ENCODE assay signal across 13 cellular contexts in the genomic region with DNA sequence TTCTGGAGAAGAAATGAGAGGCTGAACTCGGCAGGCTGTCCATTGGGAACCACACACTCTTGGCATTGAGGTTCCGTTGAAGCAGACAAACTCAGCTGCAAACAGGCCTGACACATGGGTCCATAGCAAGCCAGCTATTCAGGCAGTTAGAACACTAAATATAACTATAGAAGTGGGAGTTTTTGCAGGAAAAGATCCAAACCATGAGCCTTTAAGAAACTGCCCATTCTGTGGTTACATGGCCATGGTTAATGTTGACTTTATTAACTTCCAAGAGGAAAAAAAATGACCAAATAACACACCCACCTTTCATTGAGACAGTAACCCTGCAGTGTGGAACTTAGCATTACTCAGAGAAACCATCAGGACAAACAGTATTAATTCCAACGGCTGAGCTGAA.
DNase-seq lines count a peak whose midpoint lies in the region; ATAC-seq and TF ChIP-seq lines count a peak whose summit lies in the region.
"Had no signal": no experiment of that assay in that cellular context is flagged by ENCODE, and none has a peak within 500 bp of the region (broad histone marks: within the 10 kb centered on the region; RNA-seq: fewer than 3 reads in every experiment).

No MANE protein-coding gene starts in this region.

- H4K8ac ChIP-seq in IMR-90 (ENCODE audit: low read depth in 2 of 2, low read length in 2 of 2) = peak overlapping the region in 1 of 2 experiments; percentile 69; a peak in 2 of 4 replicates

- H3K27me3 ChIP-seq in ACC112 (ENCODE audit: insufficient read depth, low read length) = no peaks in the 10 kb centered on the region
- no peaks in the 10 kb centered on the region for H3K27me3 ChIP-seq in IMR-90 (ENCODE audit: control insufficient read depth, insufficient read depth, low read length)
- H3K27me3 ChIP-seq in right lobe of liver = no peaks in the 10 kb centered on the region
- H3K27me3 ChIP-seq: BLaER1 had no signal

- no peaks in the 10 kb centered on the region; the same call in 1 of the 2 replicates for H3K36me3 ChIP-seq in ACC112 (ENCODE audit: insufficient read depth, low read length)
- H3K36me3 ChIP-seq in IMR-90 (ENCODE audit: control insufficient read depth, insufficient read depth, low read length) = peaks cover 3% of the 10 kb centered on the region; the same call in 1 of the 2 replicates
- H3K36me3 ChIP-seq in right lobe of liver = no peaks in the 10 kb centered on the region
- H3K36me3 ChIP-seq: BLaER1 had no signal

- H2BK20ac ChIP-seq in IMR-90 (ENCODE audit: low read depth, low read length) = peak overlapping the region; percentile 48; the same call in 1 of the 2 replicates

- H3K9me3 ChIP-seq in IMR-90 (ENCODE audit: control insufficient read depth, insufficient read depth, low read length) (no peaks in the 10 kb centered on the region), right lobe of liver (no peaks in the 10 kb centered on the region)
- H3K9me3 ChIP-seq: BLaER1 had no signal

- DNase-seq in IMR-90 (peak; percentile 87), choroid plexus epithelial cell (ENCODE audit: low read depth) (peak; percentile 42), right lobe of liver (no peak), NCI-H1092 (lab: John Stamatoyannopoulos, UW) (no peak), omental fat pad (ENCODE audit: low spot score) (no peak), SHP77 treated with DMSO at 0.1 percent for 48 hours (lab: John Stamatoyannopoulos, UW) (no peak)
- DNase-seq: activated CD4-positive, alpha-beta T cell treated with anti-CD3 and anti-CD28 coated beads, Interleukin-2, amount 10 ng/mL, durations not matched to agents 7 days and 5 days; activated effector memory CD4-positive, alpha-beta T cell treated with anti-CD3 and anti-CD28 coated beads, Interleukin-2, amount 50 U/mL, for 16 hours; NCI-H510A treated with DMSO at 0.1 percent for 48 hours had no signal

- intact Hi-C loops in IMR-90 (cut with micrococcal nuclease) (loop anchor here (5.0 kb wide), 1 partner anchor 101 kb away; no protein-coding TSS in a partner anchor), right lobe of liver (cut with DNase I) (no loop called here)

- H3K4me3 ChIP-seq in ACC112 (ENCODE audit: low read depth, low read length) (peak overlapping the region; percentile 46), IMR-90 (ENCODE audit: insufficient read depth, low read depth, low read length) (no peak overlapping the region), choroid plexus epithelial cell (ENCODE audit: low read depth, low read length) (no peak overlapping the region), right lobe of liver (no peak overlapping the region)
- H3K4me3 ChIP-seq: BLaER1 had no signal

- CTCF ChIA-PET in IMR-90 (lab: Yijun Ruan, JAX) = no interaction called here

- no peaks in the 10 kb centered on the region for H4K20me1 ChIP-seq in IMR-90 (ENCODE audit: insufficient read depth, low read length)
- H4K20me1 ChIP-seq: BLaER1 had no signal

- peak overlapping the region; percentile 43; the same call in 1 of the 2 replicates for H4K91ac ChIP-seq in IMR-90 (ENCODE audit: insufficient read depth, low read depth, low read length)

- POLR2A ChIA-PET in IMR-90 (lab: Charles Lee; ENCODE audit: unreplicated experiment) = interaction anchor here (0.8 kb wide), 1 partner anchor 84 kb away, joined by 3 read pairs; a partner anchor contains a TSS

- H4K5ac ChIP-seq in IMR-90 (ENCODE audit: low read depth, low read length) = peak overlapping the region; percentile 2; the same call in 1 of the 2 replicates

- H3K79me1 ChIP-seq in IMR-90 (ENCODE audit: low read depth in 1 of 2, low read length in 2 of 2) = peaks cover 29 to 68% of the 10 kb centered on the region in 2 experiments

- peak overlapping the region; percentile 37; the same call in 1 of the 2 replicates for H2AK5ac ChIP-seq in IMR-90 (ENCODE audit: low read depth, low read length)

- no peak for TF ChIP-seq POLR2A in IMR-90 (IDR thresholded peaks at IDR 0.05; ENCODE audit: low read depth, low read length)
- no peak for TF ChIP-seq POLR2A in right lobe of liver (IDR thresholded peaks at IDR 0.05)

- peak overlapping the region; percentile 76 for H2BK120ac ChIP-seq in IMR-90 (ENCODE audit: low read depth, low read length)

- peak overlapping the region; percentile 67 for H3K4ac ChIP-seq in IMR-90 (ENCODE audit: low read depth, low read length)

- no peak for TF ChIP-seq CTCF in IMR-90 (conservative IDR thresholded peaks at IDR 0.05; ENCODE audit: low read depth, low read length)
- TF ChIP-seq CTCF in choroid plexus epithelial cell (conservative IDR thresholded peaks at IDR 0.05; ENCODE audit: low read depth, low read length) = no peak
- no peak for TF ChIP-seq CTCF in right lobe of liver (IDR thresholded peaks at IDR 0.05)
- no peak for TF ChIP-seq CTCF in omental fat pad (IDR thresholded peaks at IDR 0.05)

- H2BK15ac ChIP-seq in IMR-90 (ENCODE audit: low read depth, low read length) = 0 out of 3 replicates have a peak overlapping the region, but pooled peaks have one; percentile 28

- in situ Hi-C loops in IMR-90 (cut with MboI; ENCODE audit: low sequenced_read_pairs) = no loop called here

- WGBS in IMR-90 (ENCODE audit: extremely low coverage in 2 of 2, insufficient read length in 1 of 2), 2 experiments = 14% methylated on average over 1 of the region's 3 CpGs; no CpG with 5 or more reads in 1 of the 2 experiments
- 61% methylated on average over 3 of the region's 3 CpGs for WGBS in right lobe of liver (ENCODE audit: insufficient coverage, low coverage, low lambda C conversion rate, missing lambda C conversion rate)

- H2AK9ac ChIP-seq in IMR-90 (replicated peaks; ENCODE audit: low read depth, low read length, poor library complexity) = no peak overlapping the region

- peaks cover 54% of the 10 kb centered on the region for H3K79me2 ChIP-seq in ACC112 (ENCODE audit: control insufficient read depth, insufficient read depth, low read length, unreplicated experiment)

- peak overlapping the region; percentile 34 for H2AFZ ChIP-seq in ACC112 (ENCODE audit: low read length, unreplicated experiment)
- no peak overlapping the region for H2AFZ ChIP-seq in IMR-90 (replicated peaks; ENCODE audit: low read length, poor library complexity)

- dilution Hi-C loops in IMR-90 (cut with HindIII; ENCODE audit: low sequenced_read_pairs, unreplicated experiment) = no loop called here

- peak overlapping the region; percentile 62 for H3K23ac ChIP-seq in IMR-90 (ENCODE audit: low read depth, low read length)

- no TSS peak for BruUV-seq in IMR-90 (replicated peaks; lab: Mats Ljungman, UMichigan)

- H3K9me1 ChIP-seq in IMR-90 (ENCODE audit: insufficient read depth, low read length) = peaks cover 13% of the 10 kb centered on the region

- peak overlapping the region; percentile 81 for H3K27ac ChIP-seq in ACC112 (ENCODE audit: low read depth, low read length)
- H3K27ac ChIP-seq in IMR-90 (ENCODE audit: insufficient read depth, low read length) = peak overlapping the region; percentile 70
- H3K27ac ChIP-seq in right lobe of liver = no peak overlapping the region
- H3K27ac ChIP-seq: BLaER1 had no signal

- H2BK5ac ChIP-seq in IMR-90 (ENCODE audit: low read depth, low read length, poor library complexity, severe bottlenecking) = peak overlapping the region; percentile 97

- H3K14ac ChIP-seq in IMR-90 (replicated peaks; ENCODE audit: low read depth, low read length) = peak overlapping the region; percentile 75; the same call in 1 of the 2 replicates

- H3K4me2 ChIP-seq in IMR-90 (ENCODE audit: low read depth, low read length) = peak overlapping the region; percentile 44
- H3K4me2 ChIP-seq: BLaER1 had no signal

- peak overlapping the region; percentile 50; the same call in 1 of the 2 replicates for H3K9ac ChIP-seq in IMR-90 (ENCODE audit: low read depth, low read length)
- H3K9ac ChIP-seq: BLaER1 had no signal

- H3K4me1 ChIP-seq in ACC112 (ENCODE audit: control insufficient read depth, insufficient read depth, low read length, unreplicated experiment) (peaks cover 54% of the 10 kb centered on the region), IMR-90 (ENCODE audit: control insufficient read depth, insufficient read depth, low read length) (peaks cover 15% of the 10 kb centered on the region), right lobe of liver (peaks cover 0 to 37% (median 0%) of the 10 kb centered on the region in 4 donors)
- H3K4me1 ChIP-seq: BLaER1 had no signal

- H3K18ac ChIP-seq in IMR-90 (ENCODE audit: low read depth, low read length) = peak overlapping the region; percentile 14

- H3K56ac ChIP-seq in IMR-90 (ENCODE audit: extremely low read depth, insufficient read depth, low read length) = no peak overlapping the region; the same call in 1 of the 2 replicates

- ATAC-seq in IMR-90 (ENCODE audit: low read depth) = peak; percentile 68
- peak; percentile 28 to 72 (median 34) for ATAC-seq in right lobe of liver
- ATAC-seq in GM18520 (IDR thresholded peaks at IDR 0.05; ENCODE audit: unreplicated experiment) = no peak
- no peak for ATAC-seq in omental fat pad (ENCODE audit: low FRiP score)
- ATAC-seq: stimulated activated memory B cell treated with anti-CD40 and anti-IgM and Interleukin-4, amounts not matched to agents 10 μg/mL and 1 μg/mL and 100 μg/mL, for 72 hours had no signal

- no peak for TF ChIP-seq RAD21 in IMR-90 (IDR thresholded peaks at IDR 0.05; ENCODE audit: low read length)

TF ChIP-seq in IMR-90, 13 proteins besides CTCF, POLR2A, EP300 and RAD21 (continues in another document):
- TF ChIP-seq CEBPB (IDR thresholded peaks at IDR 0.05; ENCODE audit: low read depth, low read length) (no peak), RCOR1 (IDR thresholded peaks at IDR 0.05; ENCODE audit: insufficient replicate concordance, low read length) (no peak), RFX5 (IDR thresholded peaks at IDR 0.05; ENCODE audit: low read depth, low read length) (no peak), MAFK (IDR thresholded peaks at IDR 0.05; ENCODE audit: low read depth, low read length) (no peak), SMC3 (IDR thresholded peaks at IDR 0.05; ENCODE audit: low read depth, low read length) (no peak), MAZ (IDR thresholded peaks at IDR 0.05; ENCODE audit: borderline replicate concordance, low read depth, low read length) (no peak), MXI1 (IDR thresholded peaks at IDR 0.05; ENCODE audit: borderline replicate concordance, low read depth, low read length) (peak; percentile 19; the same call in 1 of the 2 replicates), BHLHE40 (IDR thresholded peaks at IDR 0.05; ENCODE audit: low read depth, low read length) (no peak), FOS (IDR thresholded peaks at IDR 0.05; ENCODE audit: low read depth, low read length) (no peak), CHD1 (IDR thresholded peaks at IDR 0.05; ENCODE audit: low read depth, low read length) (0 out of 2 replicates have a peak, but pooled peaks have one; percentile 67), NFE2L2 (IDR thresholded peaks at IDR 0.05; ENCODE audit: low read depth, low read length) (no peak)

Comparison
In these comparisons a context has a peak if more than half of its experiments do, and no peak if none do; other contexts are left out.
1. H3K27ac ChIP-seq: peak in ACC112 (single experiment) and IMR-90 (single experiment); none in right lobe of liver (0 of 3).
2. ATAC-seq: peak in IMR-90 (single experiment) and right lobe of liver (4 of 4); none in GM18520 (single experiment) and omental fat pad (single experiment).
3. DNase-seq: peak in IMR-90 (single experiment) and choroid plexus epithelial cell (single experiment); none in right lobe of liver (0 of 3), NCI-H1092 (single experiment), omental fat pad (single experiment) and SHP77 treated with DMSO at 0.1 percent for 48 hours (single experiment).